Comparison of ENCODE assay signal across 1 cellular context in the genomic region with DNA sequence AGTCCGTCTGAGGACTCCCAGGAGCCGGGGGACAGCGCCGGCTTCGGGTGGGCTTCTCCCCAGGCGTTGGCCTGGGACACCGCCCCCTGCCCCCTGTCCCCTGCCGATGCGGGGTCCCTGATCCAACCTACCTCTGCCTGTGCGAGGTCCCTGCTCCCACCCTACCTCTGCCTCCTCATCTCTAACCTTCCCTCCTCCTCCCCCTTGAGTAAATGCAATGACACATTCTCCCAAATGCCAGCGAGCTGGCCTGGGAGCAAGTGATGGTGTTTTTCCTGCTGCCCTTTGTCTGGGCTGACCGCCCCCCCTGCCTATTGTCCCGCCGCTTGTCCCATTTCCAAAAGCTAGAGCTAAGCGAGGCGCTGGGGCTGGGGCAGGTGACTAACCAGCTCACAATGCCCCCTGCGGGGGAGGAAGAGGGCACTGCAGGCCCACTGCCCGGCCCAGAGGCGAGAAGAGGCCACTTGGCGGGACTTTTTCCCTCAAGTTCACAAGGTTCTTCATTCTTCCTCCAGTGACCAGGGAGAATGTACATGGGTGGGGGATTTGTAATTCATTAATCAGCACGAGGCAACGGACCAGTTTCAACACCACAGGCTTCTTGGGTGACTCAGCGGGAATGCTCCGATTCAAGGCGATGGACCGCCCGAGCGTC.
TF ChIP-seq lines count a peak whose summit lies in the region.

No MANE protein-coding gene starts in this region.

TF ChIP-seq in GM12878, 131 proteins besides CTCF, POLR2A, EP300 and RAD21:
- TF ChIP-seq SMC3 (IDR thresholded peaks at IDR 0.05; ENCODE audit: borderline replicate concordance, low read length) (peak; percentile 39; the same call in 1 of the 2 replicates), ZBTB11 (CRISPR knock-in tag; IDR thresholded peaks at IDR 0.05) (no peak), IKZF1 (conservative IDR thresholded peaks at IDR 0.05) (peak; percentile 31; the same call in 1 of the 2 replicates), MEF2B (IDR thresholded peaks at IDR 0.05; ENCODE audit: partially characterized antibody, poor library complexity, severe bottlenecking) (no peak), HDGF (IDR thresholded peaks at IDR 0.05) (peak; percentile 44; the same call in 1 of the 2 replicates), MLLT1 (IDR thresholded peaks at IDR 0.05) (no peak), BHLHE40 (IDR thresholded peaks at IDR 0.05; ENCODE audit: borderline replicate concordance in 1 of 2, low read depth in 2 of 2, low read length in 1 of 2) (peak in 1 of 2 experiments; percentile 53; a peak in 1 of 4 replicates), TARDBP (IDR thresholded peaks at IDR 0.05; ENCODE audit: borderline replicate concordance) (no peak), TBL1XR1 (IDR thresholded peaks at IDR 0.05; ENCODE audit: low read depth, low read length) (no peak), IRF5 (IDR thresholded peaks at IDR 0.05; ENCODE audit: borderline replicate concordance) (no peak), GATAD2B (conservative IDR thresholded peaks at IDR 0.05; ENCODE audit: low read depth) (peak; percentile 37; the same call in 1 of the 2 replicates), ZBTB40 (IDR thresholded peaks at IDR 0.05; ENCODE audit: borderline replicate concordance) (no peak), TAF1 (IDR thresholded peaks at IDR 0.05; ENCODE audit: borderline replicate concordance, low read depth, low read length) (no peak), LARP7 (IDR thresholded peaks at IDR 0.05) (peak; percentile 53; the same call in 1 of the 2 replicates), ASH2L (IDR thresholded peaks at IDR 0.05; ENCODE audit: borderline replicate concordance, low read depth) (no peak)
